In the genomic region with DNA sequence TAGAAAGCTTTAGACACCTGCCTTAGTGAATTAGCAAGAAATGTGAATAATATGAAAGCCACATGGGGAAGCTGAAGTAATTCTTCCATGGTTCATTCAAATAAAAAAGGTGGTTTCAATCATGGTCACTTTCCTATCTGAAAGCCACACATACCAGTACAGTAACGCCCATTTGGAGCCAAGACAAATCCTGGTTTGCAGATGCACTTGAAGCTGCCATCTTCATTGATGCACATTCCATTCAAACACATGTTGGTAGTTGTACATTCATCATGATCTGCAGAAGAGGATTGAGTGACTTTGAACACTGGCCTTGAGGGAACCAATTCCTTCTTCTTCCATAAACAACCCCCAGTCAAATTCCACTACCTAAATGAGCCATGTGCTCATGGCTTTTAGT, we compare ENCODE assay signal across 21 cellular contexts.
"Had no signal": no experiment of that assay in that cellular context is flagged by ENCODE, and none has a peak within 500 bp of the region (broad histone marks: within the 10 kb centered on the region; RNA-seq: fewer than 3 reads in every experiment).

No MANE protein-coding gene starts in this region.

- H3K4me1 Mint-ChIP-seq: memory B cell; naive B cell; stimulated activated effector memory CD8-positive, alpha-beta T cell treated with anti-CD3 and anti-CD28 coated beads, Interleukin-12 subunit alpha, Interleukin-12 subunit beta, amount 100 ng/mL, for 72 hours had no signal

- H3K27me3 ChIP-seq: neutrophil, stomach, testis, tibial artery had no signal

- H3K27ac ChIP-seq: dorsolateral prefrontal cortex, neutrophil, parathyroid adenoma, stomach, testis, tibial artery had no signal

- H3K9ac ChIP-seq: parathyroid adenoma had no signal

- H2AFZ ChIP-seq: parathyroid adenoma had no signal

- H3K9me3 ChIP-seq: mucosa of descending colon, neutrophil, stomach, testis, tibial artery had no signal

- H3K4me1 ChIP-seq: parathyroid adenoma, stomach, testis, tibial artery had no signal

- H3K4me3 ChIP-seq: dorsolateral prefrontal cortex, lung, mucosa of descending colon, stomach, testis, tibial artery had no signal

- H3K4me3 Mint-ChIP-seq: memory B cell; mesothelial cell of epicardium; naive B cell; natural killer cell treated with Interleukin-12 subunit alpha and Interleukin-12 subunit beta and Interleukin-15 and Interleukin-18, amount 100 ng/mL, for 72 hours; neural crest cell; stimulated activated effector memory CD8-positive, alpha-beta T cell treated with anti-CD3 and anti-CD28 coated beads, Interleukin-12 subunit alpha, Interleukin-12 subunit beta, amount 100 ng/mL, for 72 hours; type B pancreatic cell had no signal

- H3K36me3 Mint-ChIP-seq: memory B cell; naive B cell; natural killer cell treated with Interleukin-12 subunit alpha and Interleukin-12 subunit beta and Interleukin-15 and Interleukin-18, amount 100 ng/mL, for 72 hours; stimulated activated effector memory CD8-positive, alpha-beta T cell treated with anti-CD3 and anti-CD28 coated beads, Interleukin-12 subunit alpha, Interleukin-12 subunit beta, amount 100 ng/mL, for 72 hours had no signal

- H3K9me3 Mint-ChIP-seq: memory B cell; mesothelial cell of epicardium; neural crest cell; stimulated activated effector memory CD8-positive, alpha-beta T cell treated with anti-CD3 and anti-CD28 coated beads, Interleukin-12 subunit alpha, Interleukin-12 subunit beta, amount 100 ng/mL, for 72 hours; type B pancreatic cell had no signal

- DNase-seq: dorsolateral prefrontal cortex; effector CD4-positive, alpha-beta T cell; kidney; mucosa of descending colon; naive B cell; stimulated activated CD4-positive, alpha-beta T cell treated with anti-CD3 and anti-CD28 coated beads, Interleukin-2, amount 100 ng/mL, for 24 hours; stimulated activated CD4-positive, alpha-beta T cell treated with anti-CD3 and anti-CD28 coated beads, Interleukin-4, amount 100 ng/mL, for 24 hours; stimulated activated naive CD4-positive, alpha-beta T cell treated with Interleukin-2 at 50 U/mL for 16 hours; stomach; testis; tibial artery had no signal

- H3K36me3 ChIP-seq: neutrophil, stomach, tibial artery had no signal

- H3K27ac Mint-ChIP-seq: memory B cell; mesothelial cell of epicardium; naive B cell; natural killer cell treated with Interleukin-12 subunit alpha and Interleukin-12 subunit beta and Interleukin-15 and Interleukin-18, amount 100 ng/mL, for 72 hours; progenitor cell of endocrine pancreas; stimulated activated effector memory CD8-positive, alpha-beta T cell treated with anti-CD3 and anti-CD28 coated beads, Interleukin-12 subunit alpha, Interleukin-12 subunit beta, amount 100 ng/mL, for 72 hours; type B pancreatic cell had no signal

- H3K27me3 Mint-ChIP-seq: memory B cell; naive B cell; natural killer cell treated with Interleukin-12 subunit alpha and Interleukin-12 subunit beta and Interleukin-15 and Interleukin-18, amount 100 ng/mL, for 72 hours; progenitor cell of endocrine pancreas; type B pancreatic cell had no signal

- H3K79me2 ChIP-seq: parathyroid adenoma had no signal
